In the genomic region with DNA sequence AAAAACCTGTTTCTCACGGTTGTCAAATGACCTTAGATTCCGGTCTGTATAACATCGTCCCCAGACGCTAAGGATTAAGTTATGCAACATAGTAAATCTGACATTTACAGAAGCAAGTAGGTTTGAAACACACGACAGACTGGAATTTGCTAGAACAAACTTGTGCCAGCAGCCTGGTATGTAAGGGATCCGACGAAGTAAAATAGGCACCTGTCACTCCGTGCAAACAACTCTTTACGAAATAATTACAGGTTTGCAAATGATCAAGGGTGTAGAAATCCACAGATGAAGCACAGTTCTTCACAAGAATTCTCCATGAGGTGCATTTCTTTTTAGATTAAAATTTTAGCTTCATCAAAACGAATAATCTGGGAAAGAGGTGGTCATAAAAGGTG, we compare ENCODE assay signal across 1 cellular context.
TF ChIP-seq lines count a peak whose summit lies in the region.

No MANE protein-coding gene starts in this region.

TF ChIP-seq in HepG2, 621 proteins besides CTCF, POLR2A, EP300 and RAD21 (continued from another document):
- TF ChIP-seq, protein P1, sequence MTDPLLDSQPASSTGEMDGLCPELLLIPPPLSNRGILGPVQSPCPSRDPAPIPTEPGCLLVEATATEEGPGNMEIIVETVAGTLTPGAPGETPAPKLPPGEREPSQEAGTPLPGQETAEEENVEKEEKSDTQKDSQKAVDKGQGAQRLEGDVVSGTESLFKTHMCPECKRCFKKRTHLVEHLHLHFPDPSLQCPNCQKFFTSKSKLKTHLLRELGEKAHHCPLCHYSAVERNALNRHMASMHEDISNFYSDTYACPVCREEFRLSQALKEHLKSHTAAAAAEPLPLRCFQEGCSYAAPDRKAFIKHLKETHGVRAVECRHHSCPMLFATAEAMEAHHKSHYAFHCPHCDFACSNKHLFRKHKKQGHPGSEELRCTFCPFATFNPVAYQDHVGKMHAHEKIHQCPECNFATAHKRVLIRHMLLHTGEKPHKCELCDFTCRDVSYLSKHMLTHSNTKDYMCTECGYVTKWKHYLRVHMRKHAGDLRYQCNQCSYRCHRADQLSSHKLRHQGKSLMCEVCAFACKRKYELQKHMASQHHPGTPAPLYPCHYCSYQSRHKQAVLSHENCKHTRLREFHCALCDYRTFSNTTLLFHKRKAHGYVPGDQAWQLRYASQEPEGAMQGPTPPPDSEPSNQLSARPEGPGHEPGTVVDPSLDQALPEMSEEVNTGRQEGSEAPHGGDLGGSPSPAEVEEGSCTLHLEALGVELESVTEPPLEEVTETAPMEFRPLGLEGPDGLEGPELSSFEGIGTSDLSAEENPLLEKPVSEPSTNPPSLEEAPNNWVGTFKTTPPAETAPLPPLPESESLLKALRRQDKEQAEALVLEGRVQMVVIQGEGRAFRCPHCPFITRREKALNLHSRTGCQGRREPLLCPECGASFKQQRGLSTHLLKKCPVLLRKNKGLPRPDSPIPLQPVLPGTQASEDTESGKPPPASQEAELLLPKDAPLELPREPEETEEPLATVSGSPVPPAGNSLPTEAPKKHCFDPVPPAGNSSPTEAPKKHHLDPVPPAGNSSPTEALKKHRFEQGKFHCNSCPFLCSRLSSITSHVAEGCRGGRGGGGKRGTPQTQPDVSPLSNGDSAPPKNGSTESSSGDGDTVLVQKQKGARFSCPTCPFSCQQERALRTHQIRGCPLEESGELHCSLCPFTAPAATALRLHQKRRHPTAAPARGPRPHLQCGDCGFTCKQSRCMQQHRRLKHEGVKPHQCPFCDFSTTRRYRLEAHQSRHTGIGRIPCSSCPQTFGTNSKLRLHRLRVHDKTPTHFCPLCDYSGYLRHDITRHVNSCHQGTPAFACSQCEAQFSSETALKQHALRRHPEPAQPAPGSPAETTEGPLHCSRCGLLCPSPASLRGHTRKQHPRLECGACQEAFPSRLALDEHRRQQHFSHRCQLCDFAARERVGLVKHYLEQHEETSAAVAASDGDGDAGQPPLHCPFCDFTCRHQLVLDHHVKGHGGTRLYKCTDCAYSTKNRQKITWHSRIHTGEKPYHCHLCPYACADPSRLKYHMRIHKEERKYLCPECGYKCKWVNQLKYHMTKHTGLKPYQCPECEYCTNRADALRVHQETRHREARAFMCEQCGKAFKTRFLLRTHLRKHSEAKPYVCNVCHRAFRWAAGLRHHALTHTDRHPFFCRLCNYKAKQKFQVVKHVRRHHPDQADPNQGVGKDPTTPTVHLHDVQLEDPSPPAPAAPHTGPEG (CRISPR knock-in tag; IDR thresholded peaks at IDR 0.05), result 0 out of 2 replicates have a peak, but pooled peaks have one; percentile 0
- no peak for TF ChIP-seq SMAD1 (CRISPR knock-in tag; IDR thresholded peaks at IDR 0.05; ENCODE audit: borderline replicate concordance, low read depth)
- TF ChIP-seq, protein P2, sequence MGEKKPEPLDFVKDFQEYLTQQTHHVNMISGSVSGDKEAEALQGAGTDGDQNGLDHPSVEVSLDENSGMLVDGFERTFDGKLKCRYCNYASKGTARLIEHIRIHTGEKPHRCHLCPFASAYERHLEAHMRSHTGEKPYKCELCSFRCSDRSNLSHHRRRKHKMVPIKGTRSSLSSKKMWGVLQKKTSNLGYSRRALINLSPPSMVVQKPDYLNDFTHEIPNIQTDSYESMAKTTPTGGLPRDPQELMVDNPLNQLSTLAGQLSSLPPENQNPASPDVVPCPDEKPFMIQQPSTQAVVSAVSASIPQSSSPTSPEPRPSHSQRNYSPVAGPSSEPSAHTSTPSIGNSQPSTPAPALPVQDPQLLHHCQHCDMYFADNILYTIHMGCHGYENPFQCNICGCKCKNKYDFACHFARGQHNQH (CRISPR knock-in tag; IDR thresholded peaks at IDR 0.05), result no peak; the same call in 1 of the 2 replicates
- TF ChIP-seq ARNTL (CRISPR knock-in tag; IDR thresholded peaks at IDR 0.05), result no peak
- TF ChIP-seq ZNF367 (CRISPR knock-in tag; IDR thresholded peaks at IDR 0.05; ENCODE audit: borderline replicate concordance), result no peak
